ENCODE assay signal across 1 cellular context in genomic region chr2:158191076-158191566, GRCh38.
TF ChIP-seq lines count a peak whose summit lies in the region.

No MANE protein-coding gene starts in this region.

TF ChIP-seq in HepG2, 621 proteins besides CTCF, POLR2A, EP300 and RAD21 (continued from another document and continues in another):
- no peak for TF ChIP-seq PBX3 (CRISPR knock-in tag; IDR thresholded peaks at IDR 0.05; ENCODE audit: borderline replicate concordance)
- TF ChIP-seq, protein P1, sequence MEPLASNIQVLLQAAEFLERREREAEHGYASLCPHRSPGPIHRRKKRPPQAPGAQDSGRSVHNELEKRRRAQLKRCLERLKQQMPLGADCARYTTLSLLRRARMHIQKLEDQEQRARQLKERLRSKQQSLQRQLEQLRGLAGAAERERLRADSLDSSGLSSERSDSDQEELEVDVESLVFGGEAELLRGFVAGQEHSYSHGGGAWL (CRISPR knock-in tag; IDR thresholded peaks at IDR 0.05) = no peak
- no peak for TF ChIP-seq ZFP91 (CRISPR knock-in tag; IDR thresholded peaks at IDR 0.05; ENCODE audit: borderline replicate concordance)
- TF ChIP-seq ZNF18 (CRISPR knock-in tag; IDR thresholded peaks at IDR 0.05; ENCODE audit: insufficient replicate concordance) = no peak
- TF ChIP-seq NR2F2 (IDR thresholded peaks at IDR 0.05; ENCODE audit: borderline replicate concordance, low read depth) = peak; percentile 77
- TF ChIP-seq SOX13 (IDR thresholded peaks at IDR 0.05) = peak; percentile 39; the same call in 1 of the 2 replicates
- TF ChIP-seq SOX13 (CRISPR knock-in tag; conservative IDR thresholded peaks at IDR 0.05 in 1 of 2, IDR thresholded peaks at IDR 0.05 in 1 of 2) = peak in 1 of 2 experiments; percentile 92; a peak in 2 of 4 replicates
- TF ChIP-seq ZNF30 (CRISPR knock-in tag; IDR thresholded peaks at IDR 0.05) = no peak
- peak; percentile 55; the same call in 1 of the 2 replicates for TF ChIP-seq ZNF430 (CRISPR knock-in tag; IDR thresholded peaks at IDR 0.05)
- TF ChIP-seq HNF4A (CRISPR knock-in tag; IDR thresholded peaks at IDR 0.05) = peak; percentile 79
- TF ChIP-seq SP4 (CRISPR knock-in tag; IDR thresholded peaks at IDR 0.05) = no peak
- TF ChIP-seq, protein P2, sequence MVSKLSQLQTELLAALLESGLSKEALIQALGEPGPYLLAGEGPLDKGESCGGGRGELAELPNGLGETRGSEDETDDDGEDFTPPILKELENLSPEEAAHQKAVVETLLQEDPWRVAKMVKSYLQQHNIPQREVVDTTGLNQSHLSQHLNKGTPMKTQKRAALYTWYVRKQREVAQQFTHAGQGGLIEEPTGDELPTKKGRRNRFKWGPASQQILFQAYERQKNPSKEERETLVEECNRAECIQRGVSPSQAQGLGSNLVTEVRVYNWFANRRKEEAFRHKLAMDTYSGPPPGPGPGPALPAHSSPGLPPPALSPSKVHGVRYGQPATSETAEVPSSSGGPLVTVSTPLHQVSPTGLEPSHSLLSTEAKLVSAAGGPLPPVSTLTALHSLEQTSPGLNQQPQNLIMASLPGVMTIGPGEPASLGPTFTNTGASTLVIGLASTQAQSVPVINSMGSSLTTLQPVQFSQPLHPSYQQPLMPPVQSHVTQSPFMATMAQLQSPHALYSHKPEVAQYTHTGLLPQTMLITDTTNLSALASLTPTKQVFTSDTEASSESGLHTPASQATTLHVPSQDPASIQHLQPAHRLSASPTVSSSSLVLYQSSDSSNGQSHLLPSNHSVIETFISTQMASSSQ (IDR thresholded peaks at IDR 0.05; ENCODE audit: low read depth) = peak; percentile 30; the same call in 1 of the 2 replicates
- TF ChIP-seq, protein P2 (CRISPR knock-in tag; IDR thresholded peaks at IDR 0.05; ENCODE audit: borderline replicate concordance) = peak; percentile 69; the same call in 1 of the 2 replicates
- TF ChIP-seq ZSCAN22 (CRISPR knock-in tag; IDR thresholded peaks at IDR 0.05) = no peak
- peak; percentile 32; the same call in 1 of the 2 replicates for TF ChIP-seq ZBTB7B (CRISPR knock-in tag; IDR thresholded peaks at IDR 0.05)
- TF ChIP-seq FOXA3 (CRISPR knock-in tag; IDR thresholded peaks at IDR 0.05) = peak; percentile 89
- TF ChIP-seq PTBP1 (IDR thresholded peaks at IDR 0.05; ENCODE audit: low read depth, low read length, poor library complexity, severe bottlenecking) = no peak
- peak; percentile 97 for TF ChIP-seq MBD4 (IDR thresholded peaks at IDR 0.05; ENCODE audit: borderline replicate concordance, low read length)
- peak; percentile 9; the same call in 1 of the 2 replicates for TF ChIP-seq STAG1 (CRISPR knock-in tag; IDR thresholded peaks at IDR 0.05)
- TF ChIP-seq PAX8 (CRISPR knock-in tag; IDR thresholded peaks at IDR 0.05; ENCODE audit: borderline replicate concordance) = no peak
- TF ChIP-seq LCORL (IDR thresholded peaks at IDR 0.05) = no peak
- peak; percentile 28; the same call in 1 of the 2 replicates for TF ChIP-seq LCORL (CRISPR knock-in tag; IDR thresholded peaks at IDR 0.05)
- TF ChIP-seq RXRA (CRISPR knock-in tag; IDR thresholded peaks at IDR 0.05) = no peak
- no peak for TF ChIP-seq MAFK (conservative IDR thresholded peaks at IDR 0.05 in 1 of 2, IDR thresholded peaks at IDR 0.05 in 1 of 2; ENCODE audit: low read length in 2 of 2)
- no peak for TF ChIP-seq BCL3 (CRISPR knock-in tag; IDR thresholded peaks at IDR 0.05)
- TF ChIP-seq ZKSCAN8 (CRISPR knock-in tag; IDR thresholded peaks at IDR 0.05; ENCODE audit: borderline replicate concordance) = peak; percentile 65; the same call in 1 of the 2 replicates
- no peak for TF ChIP-seq ZNF556 (CRISPR knock-in tag; IDR thresholded peaks at IDR 0.05; ENCODE audit: borderline replicate concordance)
- no peak for TF ChIP-seq ADNP (CRISPR knock-in tag; IDR thresholded peaks at IDR 0.05)
- no peak for TF ChIP-seq HNRNPUL1 (IDR thresholded peaks at IDR 0.05; ENCODE audit: low read depth, low read length)
- TF ChIP-seq TCF7 (IDR thresholded peaks at IDR 0.05; ENCODE audit: low read depth) = peak; percentile 97
- TF ChIP-seq TRIM22 (IDR thresholded peaks at IDR 0.05) = no peak
- TF ChIP-seq, protein P3, sequence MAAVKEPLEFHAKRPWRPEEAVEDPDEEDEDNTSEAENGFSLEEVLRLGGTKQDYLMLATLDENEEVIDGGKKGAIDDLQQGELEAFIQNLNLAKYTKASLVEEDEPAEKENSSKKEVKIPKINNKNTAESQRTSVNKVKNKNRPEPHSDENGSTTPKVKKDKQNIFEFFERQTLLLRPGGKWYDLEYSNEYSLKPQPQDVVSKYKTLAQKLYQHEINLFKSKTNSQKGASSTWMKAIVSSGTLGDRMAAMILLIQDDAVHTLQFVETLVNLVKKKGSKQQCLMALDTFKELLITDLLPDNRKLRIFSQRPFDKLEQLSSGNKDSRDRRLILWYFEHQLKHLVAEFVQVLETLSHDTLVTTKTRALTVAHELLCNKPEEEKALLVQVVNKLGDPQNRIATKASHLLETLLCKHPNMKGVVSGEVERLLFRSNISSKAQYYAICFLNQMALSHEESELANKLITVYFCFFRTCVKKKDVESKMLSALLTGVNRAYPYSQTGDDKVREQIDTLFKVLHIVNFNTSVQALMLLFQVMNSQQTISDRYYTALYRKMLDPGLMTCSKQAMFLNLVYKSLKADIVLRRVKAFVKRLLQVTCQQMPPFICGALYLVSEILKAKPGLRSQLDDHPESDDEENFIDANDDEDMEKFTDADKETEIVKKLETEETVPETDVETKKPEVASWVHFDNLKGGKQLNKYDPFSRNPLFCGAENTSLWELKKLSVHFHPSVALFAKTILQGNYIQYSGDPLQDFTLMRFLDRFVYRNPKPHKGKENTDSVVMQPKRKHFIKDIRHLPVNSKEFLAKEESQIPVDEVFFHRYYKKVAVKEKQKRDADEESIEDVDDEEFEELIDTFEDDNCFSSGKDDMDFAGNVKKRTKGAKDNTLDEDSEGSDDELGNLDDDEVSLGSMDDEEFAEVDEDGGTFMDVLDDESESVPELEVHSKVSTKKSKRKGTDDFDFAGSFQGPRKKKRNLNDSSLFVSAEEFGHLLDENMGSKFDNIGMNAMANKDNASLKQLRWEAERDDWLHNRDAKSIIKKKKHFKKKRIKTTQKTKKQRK (IDR thresholded peaks at IDR 0.05; ENCODE audit: low read length) = no peak
- TF ChIP-seq, protein P4, sequence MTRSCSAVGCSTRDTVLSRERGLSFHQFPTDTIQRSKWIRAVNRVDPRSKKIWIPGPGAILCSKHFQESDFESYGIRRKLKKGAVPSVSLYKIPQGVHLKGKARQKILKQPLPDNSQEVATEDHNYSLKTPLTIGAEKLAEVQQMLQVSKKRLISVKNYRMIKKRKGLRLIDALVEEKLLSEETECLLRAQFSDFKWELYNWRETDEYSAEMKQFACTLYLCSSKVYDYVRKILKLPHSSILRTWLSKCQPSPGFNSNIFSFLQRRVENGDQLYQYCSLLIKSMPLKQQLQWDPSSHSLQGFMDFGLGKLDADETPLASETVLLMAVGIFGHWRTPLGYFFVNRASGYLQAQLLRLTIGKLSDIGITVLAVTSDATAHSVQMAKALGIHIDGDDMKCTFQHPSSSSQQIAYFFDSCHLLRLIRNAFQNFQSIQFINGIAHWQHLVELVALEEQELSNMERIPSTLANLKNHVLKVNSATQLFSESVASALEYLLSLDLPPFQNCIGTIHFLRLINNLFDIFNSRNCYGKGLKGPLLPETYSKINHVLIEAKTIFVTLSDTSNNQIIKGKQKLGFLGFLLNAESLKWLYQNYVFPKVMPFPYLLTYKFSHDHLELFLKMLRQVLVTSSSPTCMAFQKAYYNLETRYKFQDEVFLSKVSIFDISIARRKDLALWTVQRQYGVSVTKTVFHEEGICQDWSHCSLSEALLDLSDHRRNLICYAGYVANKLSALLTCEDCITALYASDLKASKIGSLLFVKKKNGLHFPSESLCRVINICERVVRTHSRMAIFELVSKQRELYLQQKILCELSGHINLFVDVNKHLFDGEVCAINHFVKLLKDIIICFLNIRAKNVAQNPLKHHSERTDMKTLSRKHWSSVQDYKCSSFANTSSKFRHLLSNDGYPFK (CRISPR knock-in tag; IDR thresholded peaks at IDR 0.05; ENCODE audit: borderline replicate concordance) = no peak
- TF ChIP-seq ZNF790 (CRISPR knock-in tag; IDR thresholded peaks at IDR 0.05; ENCODE audit: borderline replicate concordance) = no peak
- TF ChIP-seq SOX6 (IDR thresholded peaks at IDR 0.05) = no peak
- TF ChIP-seq SOX6 (CRISPR knock-in tag; IDR thresholded peaks at IDR 0.05) = peak; percentile 88
- no peak for TF ChIP-seq ZNF570 (CRISPR knock-in tag; IDR thresholded peaks at IDR 0.05; ENCODE audit: borderline replicate concordance)
- no peak for TF ChIP-seq ZNF317 (CRISPR knock-in tag; IDR thresholded peaks at IDR 0.05)
- TF ChIP-seq CHD2 (IDR thresholded peaks at IDR 0.05; ENCODE audit: low read depth, low read length) = no peak
- TF ChIP-seq ATF1 (CRISPR knock-in tag; IDR thresholded peaks at IDR 0.05) = 0 out of 2 replicates have a peak, but pooled peaks have one; percentile 73
- no peak for TF ChIP-seq ZSCAN21 (CRISPR knock-in tag; IDR thresholded peaks at IDR 0.05; ENCODE audit: borderline replicate concordance)
- TF ChIP-seq, protein P5, sequence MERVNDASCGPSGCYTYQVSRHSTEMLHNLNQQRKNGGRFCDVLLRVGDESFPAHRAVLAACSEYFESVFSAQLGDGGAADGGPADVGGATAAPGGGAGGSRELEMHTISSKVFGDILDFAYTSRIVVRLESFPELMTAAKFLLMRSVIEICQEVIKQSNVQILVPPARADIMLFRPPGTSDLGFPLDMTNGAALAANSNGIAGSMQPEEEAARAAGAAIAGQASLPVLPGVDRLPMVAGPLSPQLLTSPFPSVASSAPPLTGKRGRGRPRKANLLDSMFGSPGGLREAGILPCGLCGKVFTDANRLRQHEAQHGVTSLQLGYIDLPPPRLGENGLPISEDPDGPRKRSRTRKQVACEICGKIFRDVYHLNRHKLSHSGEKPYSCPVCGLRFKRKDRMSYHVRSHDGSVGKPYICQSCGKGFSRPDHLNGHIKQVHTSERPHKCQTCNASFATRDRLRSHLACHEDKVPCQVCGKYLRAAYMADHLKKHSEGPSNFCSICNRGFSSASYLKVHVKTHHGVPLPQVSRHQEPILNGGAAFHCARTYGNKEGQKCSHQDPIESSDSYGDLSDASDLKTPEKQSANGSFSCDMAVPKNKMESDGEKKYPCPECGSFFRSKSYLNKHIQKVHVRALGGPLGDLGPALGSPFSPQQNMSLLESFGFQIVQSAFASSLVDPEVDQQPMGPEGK (CRISPR knock-in tag; IDR thresholded peaks at IDR 0.05) = no peak
- no peak for TF ChIP-seq ZNF83 (CRISPR knock-in tag; IDR thresholded peaks at IDR 0.05; ENCODE audit: borderline replicate concordance)
